15 cellular contexts compared by ENCODE assay signal in the genomic region with DNA sequence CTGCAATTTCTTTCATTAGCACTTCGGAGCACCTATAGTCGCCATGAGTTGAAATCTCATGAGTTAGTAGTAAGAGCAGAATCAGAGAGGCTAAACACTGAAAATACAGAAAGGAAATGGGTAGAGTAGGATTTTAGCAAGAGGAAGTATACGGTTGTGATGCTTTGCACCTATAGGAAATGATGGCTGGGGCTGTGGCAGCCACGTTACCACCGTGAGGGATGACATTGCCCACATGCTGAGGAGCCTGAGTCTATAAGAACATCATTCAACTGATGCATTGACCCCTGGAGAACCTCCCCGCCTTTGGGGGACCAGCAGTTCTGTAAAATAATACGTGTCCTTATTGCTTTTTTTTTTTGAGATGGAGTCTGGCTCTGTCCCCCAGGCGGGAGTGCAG. TPM values are rescaled to one million over a fixed set of nuclear protein-coding genes. Genes with fewer than 3 reads are reported as not detected.
DNase-seq lines count a peak whose midpoint lies in the region; ATAC-seq and TF ChIP-seq lines count a peak whose summit lies in the region.
"Had no signal": no experiment of that assay in that cellular context is flagged by ENCODE, and none has a peak within 500 bp of the region (broad histone marks: within the 10 kb centered on the region; RNA-seq: fewer than 3 reads in every experiment).

No MANE protein-coding gene starts in this region.

- H3K27me3 Mint-ChIP-seq in natural killer cell (ENCODE audit: low read depth in 2 of 2), result no peaks in the 10 kb centered on the region
- no peaks in the 10 kb centered on the region for H3K27me3 Mint-ChIP-seq in natural killer cell treated with Interleukin-12 subunit alpha and Interleukin-12 subunit beta and Interleukin-15 and Interleukin-18, amount 100 ng/mL, for 72 hours
- no peaks in the 10 kb centered on the region for H3K27me3 Mint-ChIP-seq in activated B cell treated with CpG ODN at 0.5 μM for 24 hours
- no peaks in the 10 kb centered on the region for H3K27me3 Mint-ChIP-seq in progenitor cell of endocrine pancreas

- intact Hi-C loops in natural killer cell (cut with micrococcal nuclease) (no loop called here), activated B cell treated with CpG ODN at 0.5 μM for 24 hours (cut with micrococcal nuclease) (loop anchor here (5.0 kb wide), 1 partner anchor 36 kb away; no protein-coding TSS in a partner anchor)

- H3K4me1 Mint-ChIP-seq in natural killer cell (peaks cover 70 to 73% of the 10 kb centered on the region in 2 donors), activated B cell treated with CpG ODN at 0.5 μM for 24 hours (peaks cover 93% of the 10 kb centered on the region), progenitor cell of endocrine pancreas (ENCODE audit: low read depth) (peaks cover 14% of the 10 kb centered on the region)
- H3K4me1 Mint-ChIP-seq in natural killer cell treated with Interleukin-12 subunit alpha and Interleukin-12 subunit beta and Interleukin-15 and Interleukin-18, amount 100 ng/mL, for 72 hours (ENCODE audit: low read depth in 2 of 2), result peaks cover 59 to 68% of the 10 kb centered on the region in 2 donors

- DNase-seq in natural killer cell (no peak), activated B cell treated with CpG ODN at 0.5 μM for 24 hours (no peak), ecto neural progenitor cell (ENCODE audit: low spot score) (peak; percentile 10), ureter (ENCODE audit: low spot score) (peak; percentile 28), T-helper 9 cell (no peak), progenitor cell of endocrine pancreas (ENCODE audit: low spot score, unreplicated experiment) (no peak)
- DNase-seq in natural killer cell treated with Interleukin-12 subunit alpha and Interleukin-12 subunit beta and Interleukin-15 and Interleukin-18, amount 100 ng/mL, for 72 hours (ENCODE audit: low spot score), result no peak
- DNase-seq: brain microvascular endothelial cell, GM23248, lower lobe of right lung, NCI-H1436, substantia nigra had no signal

- CTCF ChIA-PET in activated B cell treated with CpG ODN at 0.5 μM for 24 hours (lab: Charles Lee), result no interaction called here

- no peak for ATAC-seq in natural killer cell
- no peak for ATAC-seq in natural killer cell treated with Interleukin-12 subunit alpha and Interleukin-12 subunit beta and Interleukin-15 and Interleukin-18, amount 100 ng/mL, for 72 hours
- ATAC-seq in activated B cell treated with CpG ODN at 0.5 μM for 24 hours (ENCODE audit: low read depth), result no peak
- no peak for ATAC-seq in HG03045 (IDR thresholded peaks at IDR 0.05; ENCODE audit: unreplicated experiment)
- ATAC-seq: lower lobe of right lung had no signal

- POLR2A ChIA-PET in activated B cell treated with CpG ODN at 0.5 μM for 24 hours (lab: Charles Lee), result interaction anchor here (0.9 to 3.3 kb wide), 4 partner anchors 40 to 66 kb away, joined by 3 to 33 read pairs (median 18); a partner anchor contains a TSS

- H3K27ac Mint-ChIP-seq in natural killer cell (peak overlapping the region; percentile 87 to 91), activated B cell treated with CpG ODN at 0.5 μM for 24 hours (peak overlapping the region; percentile 98), progenitor cell of endocrine pancreas (no peak overlapping the region)
- H3K27ac Mint-ChIP-seq in natural killer cell treated with Interleukin-12 subunit alpha and Interleukin-12 subunit beta and Interleukin-15 and Interleukin-18, amount 100 ng/mL, for 72 hours, result peak overlapping the region in 1 of 2 donors; percentile 56

- H3K9me3 Mint-ChIP-seq in natural killer cell, result no peaks in the 10 kb centered on the region
- no peaks in the 10 kb centered on the region for H3K9me3 Mint-ChIP-seq in natural killer cell treated with Interleukin-12 subunit alpha and Interleukin-12 subunit beta and Interleukin-15 and Interleukin-18, amount 100 ng/mL, for 72 hours
- peaks cover 3% of the 10 kb centered on the region for H3K9me3 Mint-ChIP-seq in activated B cell treated with CpG ODN at 0.5 μM for 24 hours
- no peaks in the 10 kb centered on the region for H3K9me3 Mint-ChIP-seq in progenitor cell of endocrine pancreas (ENCODE audit: low read depth)

- TF ChIP-seq CTCF in natural killer cell (IDR thresholded peaks at IDR 0.05) (no peak), activated B cell treated with CpG ODN at 0.5 μM for 24 hours (IDR thresholded peaks at IDR 0.05) (no peak), progenitor cell of endocrine pancreas (IDR thresholded peaks at IDR 0.05; ENCODE audit: unreplicated experiment) (no peak)

- H3K36me3 Mint-ChIP-seq in natural killer cell, result no peaks in the 10 kb centered on the region
- H3K36me3 Mint-ChIP-seq in natural killer cell treated with Interleukin-12 subunit alpha and Interleukin-12 subunit beta and Interleukin-15 and Interleukin-18, amount 100 ng/mL, for 72 hours, result no peaks in the 10 kb centered on the region
- no peaks in the 10 kb centered on the region for H3K36me3 Mint-ChIP-seq in activated B cell treated with CpG ODN at 0.5 μM for 24 hours (ENCODE audit: low read depth)
- no peaks in the 10 kb centered on the region for H3K36me3 Mint-ChIP-seq in progenitor cell of endocrine pancreas (ENCODE audit: insufficient read depth)

- peak overlapping the region; percentile 35 for H3K4me3 Mint-ChIP-seq in natural killer cell
- no peak overlapping the region for H3K4me3 Mint-ChIP-seq in natural killer cell treated with Interleukin-12 subunit alpha and Interleukin-12 subunit beta and Interleukin-15 and Interleukin-18, amount 100 ng/mL, for 72 hours
- H3K4me3 Mint-ChIP-seq in activated B cell treated with CpG ODN at 0.5 μM for 24 hours, result no peak overlapping the region
- no peak overlapping the region for H3K4me3 Mint-ChIP-seq in progenitor cell of endocrine pancreas (ENCODE audit: low read depth)

RNA-seq across cellular contexts. Expression of a gene that starts 20.4 kb away (rescaled TPM):
- total RNA-seq in natural killer cell, result not detected
- not detected for total RNA-seq in natural killer cell treated with Interleukin-12 subunit alpha and Interleukin-12 subunit beta and Interleukin-15 and Interleukin-18, amount 100 ng/mL, for 72 hours
- not detected in 2 replicates for total RNA-seq in activated B cell treated with CpG ODN at 0.5 μM for 24 hours
- not detected for total RNA-seq in ureter
- not detected in 2 replicates for total RNA-seq in progenitor cell of endocrine pancreas
- total RNA-seq: dermis microvascular lymphatic vessel endothelial cell, GM23248, renal cortical epithelial cell had no signal

RNA-seq across cellular contexts. Expression of a gene that starts 40.7 kb away (rescaled TPM):
- total RNA-seq in natural killer cell, result 1 to 10 TPM; 3.4 to 6.9 (median 6.7) TPM
- total RNA-seq in natural killer cell treated with Interleukin-12 subunit alpha and Interleukin-12 subunit beta and Interleukin-15 and Interleukin-18, amount 100 ng/mL, for 72 hours, result 1 to 10 TPM; 1.5 to 2.7 TPM
- 16.4 and 18.0 TPM in 2 replicates for total RNA-seq in activated B cell treated with CpG ODN at 0.5 μM for 24 hours
- 55.2 TPM for total RNA-seq in ureter
- total RNA-seq in progenitor cell of endocrine pancreas, result 123 and 132 TPM in 2 replicates
- total RNA-seq: GM23248 had no signal

RNA-seq across cellular contexts. Expression of a gene that starts 53.6 kb away (rescaled TPM):
- 100 to 1,000 TPM; 226 to 270 (median 231) TPM for total RNA-seq in natural killer cell
- total RNA-seq in natural killer cell treated with Interleukin-12 subunit alpha and Interleukin-12 subunit beta and Interleukin-15 and Interleukin-18, amount 100 ng/mL, for 72 hours, result 100 to 1,000 TPM; 141 to 236 TPM
- total RNA-seq in activated B cell treated with CpG ODN at 0.5 μM for 24 hours, result 103 and 125 TPM in 2 replicates
- 136 TPM for total RNA-seq in ureter
- total RNA-seq in progenitor cell of endocrine pancreas, result 0.62 and 1.2 TPM in 2 replicates

Comparison
In these comparisons a context has a peak if more than half of its experiments do, and no peak if none do; other contexts are left out.
1. DNase-seq: peak in ecto neural progenitor cell (single experiment) and ureter (single experiment); none in natural killer cell (single experiment), natural killer cell treated with Interleukin-12 subunit alpha and Interleukin-12 subunit beta and Interleukin-15 and Interleukin-18, amount 100 ng/mL, for 72 hours (single experiment), activated B cell treated with CpG ODN at 0.5 μM for 24 hours (single experiment), T-helper 9 cell (single experiment) and progenitor cell of endocrine pancreas (single experiment).
2. RNA of a gene that starts 53.6 kb away (total RNA-seq): 141 to 236 TPM in natural killer cell treated with Interleukin-12 subunit alpha and Interleukin-12 subunit beta and Interleukin-15 and Interleukin-18, amount 100 ng/mL, for 72 hours, 226 to 270 TPM in natural killer cell, 136 TPM in ureter (single experiment) and 103 to 125 TPM in activated B cell treated with CpG ODN at 0.5 μM for 24 hours; 0.62 to 1.2 TPM in progenitor cell of endocrine pancreas; every median in the first group is over 10 times any median in the second.